Comparison of ENCODE assay signal across 18 cellular contexts in the genomic region with DNA sequence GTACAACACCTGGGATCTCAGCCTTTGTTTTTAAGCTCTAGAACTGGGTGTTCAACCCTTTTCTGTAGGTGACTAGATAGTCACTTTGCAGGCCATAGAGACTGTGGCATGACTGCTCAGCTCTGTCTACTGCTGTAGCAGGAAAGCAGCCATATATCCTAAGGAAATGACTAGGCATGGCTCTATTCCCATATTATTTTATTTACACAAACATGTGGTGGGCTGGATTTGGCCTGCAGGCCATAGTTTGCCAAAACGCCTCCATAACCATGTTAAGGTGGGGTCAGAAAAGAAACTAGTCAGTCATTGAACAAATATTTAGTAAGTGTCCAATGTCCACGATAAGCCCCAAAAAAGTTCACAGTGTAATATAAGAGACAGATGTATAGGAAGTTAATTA.
"Had no signal": no experiment of that assay in that cellular context is flagged by ENCODE, and none has a peak within 500 bp of the region (broad histone marks: within the 10 kb centered on the region; RNA-seq: fewer than 3 reads in every experiment).

No MANE protein-coding gene starts in this region.

- H3K4me1 ChIP-seq: SJSA1 had no signal

- H3K27me3 ChIP-seq: SJSA1 had no signal

- DNase-seq: KBM-7, MM.1S, NCI-H1092 treated with DMSO at 0.1 percent for 48 hours, NCI-H1417, NCI-H1436 treated with DMSO at 0.1 percent for 48 hours, NCI-H1694, NCI-H1930, NCI-H2081, NCI-H2107, NCI-H524, NCI-H526 treated with DMSO at 0.1 percent for 48 hours, NCI-H774, Right ventricle myocardium superior, SIG-M5 had no signal

- H3K27ac ChIP-seq: HL-60, SJSA1, SK-N-MC had no signal

- ATAC-seq: Panc1 had no signal

- H3K36me3 ChIP-seq: SJSA1 had no signal

- H3K4me3 ChIP-seq: SJSA1, SK-N-MC had no signal
